8 cellular contexts compared by ENCODE assay signal in genomic region chr21:29075706-29076447, GRCh38. TPM values are rescaled to one million over a fixed set of nuclear protein-coding genes. Genes with fewer than 3 reads are reported as not detected.
A peak's percentile ranks its signal among the peaks of the same experiment; 100 is the strongest.
DNase-seq lines count a peak whose midpoint lies in the region; ATAC-seq and TF ChIP-seq lines count a peak whose summit lies in the region.

No MANE protein-coding gene starts in this region.

- peak overlapping the region; percentile 58; the same call in 1 of the 2 replicates for H3K27ac ChIP-seq in DND-41 (ENCODE audit: low read length)
- H3K27ac ChIP-seq in KOPT-K1 (ENCODE audit: low read depth, low read length, poor library complexity, severe bottlenecking), result peak overlapping the region; percentile 91
- H3K27ac ChIP-seq in adrenal gland, result peak overlapping the region in 3 of 5 donors; percentile 85 to 88 (median 85)
- H3K27ac ChIP-seq in neural progenitor cell, result no peak overlapping the region

- no peaks in the 10 kb centered on the region for H3F3A ChIP-seq in neural progenitor cell (ENCODE audit: low read depth)

- H3K4me1 ChIP-seq in DND-41 (ENCODE audit: insufficient read depth, low read length), result peaks cover 61% of the 10 kb centered on the region
- peaks cover 29 to 53% of the 10 kb centered on the region in 2 donors for H3K4me1 ChIP-seq in adrenal gland (replicated peaks in 1 of 2)
- peaks cover 17% of the 10 kb centered on the region for H3K4me1 ChIP-seq in neural progenitor cell

- H3K4me2 ChIP-seq in DND-41 (ENCODE audit: insufficient read depth, low read length) (no peak overlapping the region), neural progenitor cell (no peak overlapping the region)

- H4K20me1 ChIP-seq in DND-41 (ENCODE audit: insufficient read depth, low read length), result peaks cover 23% of the 10 kb centered on the region
- peaks cover 23% of the 10 kb centered on the region for H4K20me1 ChIP-seq in neural progenitor cell (ENCODE audit: low read depth)

- H3K9me3 ChIP-seq in DND-41 (ENCODE audit: insufficient read depth, low read length, severe bottlenecking) (no peaks in the 10 kb centered on the region), KOPT-K1 (ENCODE audit: insufficient read depth, low read length, poor library complexity, severe bottlenecking) (peaks cover 3% of the 10 kb centered on the region), adrenal gland (replicated peaks in 1 of 3) (no peaks in the 10 kb centered on the region), neural progenitor cell (ENCODE audit: low read depth) (no peaks in the 10 kb centered on the region)

- H3K36me3 Mint-ChIP-seq in neural progenitor cell, result no peaks in the 10 kb centered on the region

- H3K27me3 Mint-ChIP-seq in neural progenitor cell (ENCODE audit: insufficient read depth, low read depth), result peaks cover 5% of the 10 kb centered on the region

- peaks cover 28% of the 10 kb centered on the region for H3K79me2 ChIP-seq in DND-41 (ENCODE audit: insufficient read depth, low read length)
- H3K79me2 ChIP-seq in neural progenitor cell (ENCODE audit: low read depth), result peaks cover 26% of the 10 kb centered on the region

- DNase-seq in DND-41 (no peak), adrenal gland (no peak), neural progenitor cell (ENCODE audit: low spot score) (no peak), middle frontal gyrus (ENCODE audit: extremely low spot score, low spot score) (no peak), RPMI8226 (no peak)

- TF ChIP-seq CTCF in DND-41 (IDR thresholded peaks at IDR 0.05; ENCODE audit: borderline replicate concordance, extremely low read depth, low read length, poor library complexity, severe bottlenecking), result no peak
- TF ChIP-seq CTCF in adrenal gland (IDR thresholded peaks at IDR 0.05), result no peak
- TF ChIP-seq CTCF in neural progenitor cell (IDR thresholded peaks at IDR 0.05), result no peak

- H3K27me3 ChIP-seq in DND-41 (ENCODE audit: insufficient read depth, low read length, poor library complexity) (no peaks in the 10 kb centered on the region), adrenal gland (no peaks in the 10 kb centered on the region), neural progenitor cell (no peaks in the 10 kb centered on the region)

- peak overlapping the region; percentile 31 for H2AFZ ChIP-seq in DND-41 (ENCODE audit: low read depth, low read length)
- peak overlapping the region; percentile 23 for H2AFZ ChIP-seq in neural progenitor cell (replicated peaks)

- H3K4me3 Mint-ChIP-seq in neural progenitor cell, result no peak overlapping the region

- 0 out of 2 replicates have a peak overlapping the region, but pooled peaks have one; percentile 9 for H3K9ac ChIP-seq in DND-41 (ENCODE audit: low read depth, low read length)
- no peak overlapping the region for H3K9ac ChIP-seq in neural progenitor cell

- TF ChIP-seq POLR2A in adrenal gland (IDR thresholded peaks at IDR 0.05), result no peak

- peaks cover 12% of the 10 kb centered on the region for H3K36me3 ChIP-seq in DND-41 (ENCODE audit: insufficient read depth, low read length)
- H3K36me3 ChIP-seq in KOPT-K1 (ENCODE audit: insufficient read depth, low read length), result peaks cover 12% of the 10 kb centered on the region
- no peaks in the 10 kb centered on the region for H3K36me3 ChIP-seq in adrenal gland (replicated peaks in 1 of 2)
- no peaks in the 10 kb centered on the region for H3K36me3 ChIP-seq in neural progenitor cell

- no peak overlapping the region for H3K4me3 ChIP-seq in DND-41 (ENCODE audit: low read depth in 1 of 2, low read length in 2 of 2)
- H3K4me3 ChIP-seq in adrenal gland, result no peak overlapping the region
- no peak overlapping the region for H3K4me3 ChIP-seq in neural progenitor cell

- no peak overlapping the region for H3K27ac Mint-ChIP-seq in neural progenitor cell

- ATAC-seq in DND-41 (ENCODE audit: insufficient read depth, low read depth) (no peak), GM21619 (IDR thresholded peaks at IDR 0.05; ENCODE audit: unreplicated experiment) (no peak), GM21737 (IDR thresholded peaks at IDR 0.05; ENCODE audit: unreplicated experiment) (no peak)

- no peaks in the 10 kb centered on the region for H3K9me3 Mint-ChIP-seq in neural progenitor cell

- intact Hi-C loops in adrenal gland (cut with DNase I), result no loop called here

- peaks cover 18% of the 10 kb centered on the region for H3K4me1 Mint-ChIP-seq in neural progenitor cell

- WGBS in adrenal gland, 4 donors, result 88 to 91% (median 90%) methylated on average over 7 to 8 of the region's 8 CpGs

RNA-seq across cellular contexts. Expression of gene CCT8, which starts 2.4 kb away (rescaled TPM):
- total RNA-seq in adrenal gland (100 to 1,000 TPM; 136 to 225 (median 154) TPM), neural progenitor cell (ENCODE audit: low replicate concordance) (433 and 642 TPM in 2 replicates)
- 100 to 1,000 TPM; 108 to 382 (median 210) TPM for polyA plus RNA-seq in adrenal gland

RNA-seq across cellular contexts. Expression of gene USP16, which starts 51.4 kb away (rescaled TPM):
- total RNA-seq in adrenal gland, result 10 to 100 TPM; 13.2 to 41.3 (median 33.8) TPM
- 10 to 100 TPM; 20.9 to 69.6 (median 24.5) TPM for polyA plus RNA-seq in adrenal gland
- total RNA-seq in neural progenitor cell (ENCODE audit: low replicate concordance), result 24.7 and 38.5 TPM in 2 replicates

RNA-seq across cellular contexts. Expression of gene MAP3K7CL, which starts 54.6 kb away (rescaled TPM):
- total RNA-seq in adrenal gland, result 10 to 100 TPM in 6 of 8 donors, 1 to 10 TPM in 2; 3.6 to 29.5 (median 17.6) TPM
- 10 to 100 TPM; 10.6 to 17.7 (median 11.3) TPM for polyA plus RNA-seq in adrenal gland
- 0.12 TPM in 1 of 2 replicates, not detected in the other for total RNA-seq in neural progenitor cell (ENCODE audit: low replicate concordance)

RNA-seq across cellular contexts. Expression of gene RWDD2B, which starts 56.7 kb away (rescaled TPM):
- total RNA-seq in adrenal gland, result 10 to 100 TPM; 11.7 to 28.1 (median 25.1) TPM
- 10 to 100 TPM; 16.2 to 50.6 (median 20.0) TPM for polyA plus RNA-seq in adrenal gland
- 9.6 and 10.2 TPM in 2 replicates for total RNA-seq in neural progenitor cell (ENCODE audit: low replicate concordance)
